ENCODE assay signal across 25 cellular contexts in the genomic region with DNA sequence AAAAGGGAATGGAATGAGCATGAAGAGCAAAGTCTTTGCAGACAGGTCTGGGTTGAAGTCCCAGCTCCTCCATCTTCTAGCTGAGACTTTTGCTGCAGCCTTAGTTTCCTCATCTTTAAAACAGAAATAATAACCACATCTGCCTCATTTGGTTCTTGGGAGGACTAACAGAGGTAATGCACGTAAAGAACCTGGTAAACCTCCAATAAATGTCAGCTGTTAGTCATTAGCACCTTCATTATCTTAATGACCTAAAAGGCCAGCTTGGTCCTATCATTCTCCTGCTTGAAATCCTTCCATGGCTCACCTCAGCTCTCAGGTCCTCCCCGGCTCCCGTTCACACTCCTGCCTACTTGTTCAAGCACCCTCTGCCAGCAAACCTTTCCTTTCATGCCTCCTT. TPM values are rescaled to one million over a fixed set of nuclear protein-coding genes. Genes with fewer than 3 reads are reported as not detected.
DNase-seq lines count a peak whose midpoint lies in the region; ATAC-seq, FAIRE-seq and TF ChIP-seq lines count a peak whose summit lies in the region.
"Had no signal": no experiment of that assay in that cellular context is flagged by ENCODE, and none has a peak within 500 bp of the region (broad histone marks: within the 10 kb centered on the region; RNA-seq: fewer than 3 reads in every experiment).

No MANE protein-coding gene starts in this region.

- no peak overlapping the region for H2BK15ac ChIP-seq in mesendoderm (replicated peaks; ENCODE audit: low read depth)

- POLR2A ChIA-PET in activated CD8-positive, alpha-beta T cell treated with anti-CD3 and anti-CD28 coated beads for 36 hours (lab: Charles Lee): interaction anchor here (0.8 to 1.5 kb wide), 3 partner anchors 13 to 23 kb away, joined by 3 to 4 read pairs (median 3); no protein-coding TSS in a partner anchor
- POLR2A ChIA-PET in activated CD8-positive, alpha-beta T cell treated with anti-CD3 and anti-CD28 coated beads, Interleukin-2, amount 10 ng/mL, durations not matched to agents 7 days and 5 days (lab: Charles Lee): interaction anchor here (1.4 kb wide), 1 partner anchor 13 kb away, joined by 3 read pairs; no protein-coding TSS in a partner anchor
- POLR2A ChIA-PET in K562 (lab: Yijun Ruan, JAX): interaction anchor here (1.0 to 2.7 kb wide), 5 partner anchors 9 to 169 kb away, joined by 3 to 14 read pairs (median 4); no protein-coding TSS in a partner anchor

- H3K23ac ChIP-seq in mesendoderm (ENCODE audit: low read length): no peak overlapping the region

- no peaks in the 10 kb centered on the region for H3K36me3 ChIP-seq in BLaER1 treated with 17β-estradiol and CSF1 and Interleukin-3, amounts not matched to agents 10 nM and 100 nM
- H3K36me3 ChIP-seq in K562 (ENCODE audit: control insufficient read depth, insufficient read depth, low read length): no peaks in the 10 kb centered on the region
- no peaks in the 10 kb centered on the region for H3K36me3 ChIP-seq in left lung
- no peaks in the 10 kb centered on the region for H3K36me3 ChIP-seq in mesendoderm (ENCODE audit: control insufficient read depth, insufficient read depth, low read length)
- H3K36me3 ChIP-seq: BE2C, HAP-1 had no signal

- 34% methylated on average over 3 of the region's 3 CpGs for WGBS in K562 (ENCODE audit: insufficient coverage, low coverage, missing lambda C conversion rate)
- no CpG with 5 or more reads among the region's 3 CpGs for WGBS in mesendoderm (ENCODE audit: extremely low coverage, insufficient coverage, low lambda C conversion rate)

- peaks cover 0 to 7% (median 0%) of the 10 kb centered on the region in 11 experiments; a peak in 2 of 22 replicates for H3K27me3 ChIP-seq in BLaER1 treated with 17β-estradiol and CSF1 and Interleukin-3, amounts not matched to agents 10 nM and 100 nM
- H3K27me3 ChIP-seq in K562 (ENCODE audit: control insufficient read depth in 2 of 2, insufficient read depth in 2 of 2, low read length in 2 of 2): no peaks in the 10 kb centered on the region
- H3K27me3 ChIP-seq in left lung: peaks cover 0 to 70% of the 10 kb centered on the region in 2 donors
- H3K27me3 ChIP-seq in mesendoderm (ENCODE audit: insufficient read depth, low read length, poor library complexity): peaks cover 3% of the 10 kb centered on the region

- H2AFZ ChIP-seq in K562 (ENCODE audit: low read depth, low read length): peak overlapping the region; percentile 1; the same call in 1 of the 2 replicates

- no peaks in the 10 kb centered on the region for H4K20me1 ChIP-seq in BLaER1 treated with 17β-estradiol and CSF1 and Interleukin-3, amounts not matched to agents 10 nM and 100 nM
- H4K20me1 ChIP-seq in K562 (replicated peaks; ENCODE audit: control insufficient read depth, insufficient read depth, low read length): no peaks in the 10 kb centered on the region

- no peak overlapping the region for H3K56ac ChIP-seq in mesendoderm (ENCODE audit: low read length)

- H3K4me1 ChIP-seq in BLaER1 treated with 17β-estradiol and CSF1 and Interleukin-3, amounts not matched to agents 10 nM and 100 nM: peaks cover 0 to 41% (median 19%) of the 10 kb centered on the region in 10 experiments; a peak in 15 of 20 replicates
- H3K4me1 ChIP-seq in K562 (replicated peaks in 1 of 2; ENCODE audit: control insufficient read depth in 2 of 2, insufficient read depth in 2 of 2, low read length in 2 of 2) (peaks cover 0 to 15% of the 10 kb centered on the region in 2 experiments; a peak in 3 of 5 replicates), left lung (no peaks in the 10 kb centered on the region), mesendoderm (ENCODE audit: control insufficient read depth, low read depth, low read length) (no peaks in the 10 kb centered on the region)
- H3K4me1 ChIP-seq: A549, BE2C, Caco-2, HAP-1 had no signal

- in situ Hi-C loops in K562 (cut with MboI): no loop called here

- peaks cover 23% of the 10 kb centered on the region for H3K4me1 Mint-ChIP-seq in activated CD8-positive, alpha-beta T cell treated with anti-CD3 and anti-CD28 coated beads for 36 hours (ENCODE audit: low read depth)
- H3K4me1 Mint-ChIP-seq in activated CD8-positive, alpha-beta T cell treated with anti-CD3 and anti-CD28 coated beads, Interleukin-2, amount 10 ng/mL, durations not matched to agents 7 days and 5 days (ENCODE audit: low read depth): peaks cover 11% of the 10 kb centered on the region

- no peak for TF ChIP-seq CTCF in activated CD8-positive, alpha-beta T cell treated with anti-CD3 and anti-CD28 coated beads for 36 hours (IDR thresholded peaks at IDR 0.05)
- TF ChIP-seq CTCF in K562 (IDR thresholded peaks at IDR 0.05 in 2 of 3, conservative IDR thresholded peaks at IDR 0.05 in 1 of 3; ENCODE audit: insufficient read depth in 2 of 3, low read depth in 1 of 3, low read length in 3 of 3): no peak
- no peak for TF ChIP-seq CTCF in left lung (IDR thresholded peaks at IDR 0.05)

- H2BK120ac ChIP-seq in mesendoderm (ENCODE audit: low read depth, low read length): no peak overlapping the region

- H3K4ac ChIP-seq in mesendoderm (ENCODE audit: low read depth, low read length): no peak overlapping the region

- no peaks in the 10 kb centered on the region for H3K9me1 ChIP-seq in K562 (ENCODE audit: control insufficient read depth, insufficient read depth, low read length)

- no peak for TF ChIP-seq RAD21 in K562 (CRISPR knock-in tag; conservative IDR thresholded peaks at IDR 0.05 in 1 of 2, IDR thresholded peaks at IDR 0.05 in 1 of 2)

- intact Hi-C loops in activated CD8-positive, alpha-beta T cell treated with anti-CD3 and anti-CD28 coated beads for 36 hours (cut with micrococcal nuclease): no loop called here
- intact Hi-C loops in K562 (cut with micrococcal nuclease) (no loop called here), left lung (cut with DNase I) (no loop called here), Right ventricle myocardium superior (cut with DNase I) (no loop called here)

- BruUV-seq in K562 (replicated peaks; lab: Mats Ljungman, UMichigan): no TSS peak

- H3K79me1 ChIP-seq in mesendoderm (ENCODE audit: low read length): no peaks in the 10 kb centered on the region

- ATAC-seq in activated CD8-positive, alpha-beta T cell treated with anti-CD3 and anti-CD28 coated beads for 36 hours: peak; percentile 24
- ATAC-seq in activated CD8-positive, alpha-beta T cell treated with anti-CD3 and anti-CD28 coated beads, Interleukin-2, amount 10 ng/mL, durations not matched to agents 7 days and 5 days: no peak
- no peak for ATAC-seq in K562
- ATAC-seq in left lung: no peak
- ATAC-seq in Right ventricle myocardium superior (ENCODE audit: poor library complexity): no peak
- ATAC-seq: A549; CD8-positive, alpha-beta T cell had no signal

- H3K36me3 Mint-ChIP-seq in activated CD8-positive, alpha-beta T cell treated with anti-CD3 and anti-CD28 coated beads for 36 hours (ENCODE audit: low read depth): peaks cover 29% of the 10 kb centered on the region
- H3K36me3 Mint-ChIP-seq in activated CD8-positive, alpha-beta T cell treated with anti-CD3 and anti-CD28 coated beads, Interleukin-2, amount 10 ng/mL, durations not matched to agents 7 days and 5 days (ENCODE audit: low read depth): peaks cover 46% of the 10 kb centered on the region

- H3K4me3 Mint-ChIP-seq in activated CD8-positive, alpha-beta T cell treated with anti-CD3 and anti-CD28 coated beads for 36 hours: no peak overlapping the region
- no peak overlapping the region for H3K4me3 Mint-ChIP-seq in activated CD8-positive, alpha-beta T cell treated with anti-CD3 and anti-CD28 coated beads, Interleukin-2, amount 10 ng/mL, durations not matched to agents 7 days and 5 days
- H3K4me3 Mint-ChIP-seq: CD4-positive, CD25-positive, alpha-beta regulatory T cell; CD8-positive, alpha-beta T cell; HFFc6 had no signal

- H3K9me3 Mint-ChIP-seq in activated CD8-positive, alpha-beta T cell treated with anti-CD3 and anti-CD28 coated beads for 36 hours: no peaks in the 10 kb centered on the region
- no peaks in the 10 kb centered on the region for H3K9me3 Mint-ChIP-seq in activated CD8-positive, alpha-beta T cell treated with anti-CD3 and anti-CD28 coated beads, Interleukin-2, amount 10 ng/mL, durations not matched to agents 7 days and 5 days (ENCODE audit: insufficient read depth)
- H3K9me3 Mint-ChIP-seq: CD4-positive, CD25-positive, alpha-beta regulatory T cell; CD8-positive, alpha-beta T cell; HFFc6 had no signal

- DNase-seq in activated CD8-positive, alpha-beta T cell treated with anti-CD3 and anti-CD28 coated beads for 36 hours: no peak
- DNase-seq in activated CD8-positive, alpha-beta T cell treated with anti-CD3 and anti-CD28 coated beads, Interleukin-2, amount 10 ng/mL, durations not matched to agents 7 days and 5 days: no peak
- DNase-seq in HT-29 (ENCODE audit: low spot score) (peak; percentile 13), K562 (ENCODE audit: extremely low read depth in 1 of 4, low spot score in 3 of 4) (no peak), left lung (no peak), Right ventricle myocardium superior (no peak), mesendoderm (no peak)
- DNase-seq: 8988T; ACHN; AML-193; BE2C; Caco-2; CD4-positive, CD25-positive, alpha-beta regulatory T cell; CD8-positive, alpha-beta T cell; DMS153; GF-D8; GOT3; HFFc6 had no signal

- no peak for FAIRE-seq in K562 (lab: Jason Lieb, UNC)
- FAIRE-seq: A549, GM18507, H54 had no signal

- H2BK5ac ChIP-seq in mesendoderm (ENCODE audit: low read length): no peak overlapping the region

- H3K27me3 Mint-ChIP-seq in activated CD8-positive, alpha-beta T cell treated with anti-CD3 and anti-CD28 coated beads for 36 hours: no peaks in the 10 kb centered on the region
- H3K27me3 Mint-ChIP-seq in activated CD8-positive, alpha-beta T cell treated with anti-CD3 and anti-CD28 coated beads, Interleukin-2, amount 10 ng/mL, durations not matched to agents 7 days and 5 days (ENCODE audit: low read depth): no peaks in the 10 kb centered on the region
- H3K27me3 Mint-ChIP-seq: CD4-positive, CD25-positive, alpha-beta regulatory T cell had no signal

- CTCF ChIA-PET in activated CD8-positive, alpha-beta T cell treated with anti-CD3 and anti-CD28 coated beads for 36 hours (lab: Charles Lee): interaction anchor here (0.8 to 2.6 kb wide), 10 partner anchors 9 to 215 kb away, joined by 3 to 10 read pairs (median 3); a partner anchor contains a TSS
- CTCF ChIA-PET in activated CD8-positive, alpha-beta T cell treated with anti-CD3 and anti-CD28 coated beads, Interleukin-2, amount 10 ng/mL, durations not matched to agents 7 days and 5 days (lab: Charles Lee): interaction anchor here (0.7 to 1.6 kb wide), 7 partner anchors 9 to 226 kb away, joined by 3 to 5 read pairs (median 3); a partner anchor contains a TSS
- CTCF ChIA-PET in K562 (lab: Yijun Ruan, JAX; ENCODE audit: low intra/inter-chr PET ratio): no interaction called here

- H3K9me3 ChIP-seq in BLaER1 treated with 17β-estradiol and CSF1 and Interleukin-3, amounts not matched to agents 10 nM and 100 nM (replicated peaks in 1 of 11): peaks cover 0 to 9% (median 0%) of the 10 kb centered on the region in 11 experiments; a peak in 5 of 22 replicates
- no peaks in the 10 kb centered on the region for H3K9me3 ChIP-seq in K562 (replicated peaks; ENCODE audit: control insufficient read depth, insufficient read depth, low read depth, low read length)
- H3K9me3 ChIP-seq in left lung: no peaks in the 10 kb centered on the region
- H3K9me3 ChIP-seq: A549, BE2C, Caco-2, HAP-1 had no signal

- no peak for TF ChIP-seq POLR2A in K562 (conservative IDR thresholded peaks at IDR 0.05)

- no peak overlapping the region for H3K18ac ChIP-seq in mesendoderm (ENCODE audit: low read length)

- H4K8ac ChIP-seq in mesendoderm (ENCODE audit: low read depth, low read length): no peak overlapping the region

- no peak overlapping the region for H4K5ac ChIP-seq in mesendoderm (ENCODE audit: low read length)

- no peak for TF ChIP-seq EP300 in K562 (IDR thresholded peaks at IDR 0.05; ENCODE audit: low read length)

- peak overlapping the region in 1 of 11 experiments; percentile 38; a peak in 1 of 22 replicates for H3K9ac ChIP-seq in BLaER1 treated with 17β-estradiol and CSF1 and Interleukin-3, amounts not matched to agents 10 nM and 100 nM
- H3K9ac ChIP-seq in K562 (ENCODE audit: insufficient read depth in 1 of 2, low read depth in 2 of 2, low read length in 2 of 2): no peak overlapping the region
- H3K9ac ChIP-seq in mesendoderm (ENCODE audit: low read length): no peak overlapping the region

- peak overlapping the region in 9 of 11 experiments; percentile 19 to 93 (median 70); a peak in 17 of 22 replicates for H3K4me2 ChIP-seq in BLaER1 treated with 17β-estradiol and CSF1 and Interleukin-3, amounts not matched to agents 10 nM and 100 nM
- H3K4me2 ChIP-seq in K562 (ENCODE audit: insufficient read depth, low read length) (no peak overlapping the region), mesendoderm (ENCODE audit: low read length) (no peak overlapping the region)
- H3K4me2 ChIP-seq: A549 had no signal

- no peak overlapping the region for H3K27ac Mint-ChIP-seq in activated CD8-positive, alpha-beta T cell treated with anti-CD3 and anti-CD28 coated beads for 36 hours
- no peak overlapping the region for H3K27ac Mint-ChIP-seq in activated CD8-positive, alpha-beta T cell treated with anti-CD3 and anti-CD28 coated beads, Interleukin-2, amount 10 ng/mL, durations not matched to agents 7 days and 5 days
- H3K27ac Mint-ChIP-seq: CD4-positive, CD25-positive, alpha-beta regulatory T cell; CD8-positive, alpha-beta T cell; HFFc6 had no signal

- H2AK5ac ChIP-seq in mesendoderm (ENCODE audit: low read length): no peak overlapping the region

- no peak overlapping the region for H3K27ac ChIP-seq in BLaER1 treated with 17β-estradiol and CSF1 and Interleukin-3, amounts not matched to agents 10 nM and 100 nM
- H3K27ac ChIP-seq in K562 (ENCODE audit: extremely low read depth, low read depth, low read length) (no peak overlapping the region), left lung (no peak overlapping the region), mesendoderm (ENCODE audit: low read depth, low read length) (no peak overlapping the region)
- H3K27ac ChIP-seq: A549, C4-2B had no signal

- H3K79me2 ChIP-seq in K562 (ENCODE audit: control insufficient read depth, insufficient read depth, low read length): no peaks in the 10 kb centered on the region
- H3K79me2 ChIP-seq in mesendoderm (ENCODE audit: control insufficient read depth, insufficient read depth, low read length): no peaks in the 10 kb centered on the region

- H3K4me3 ChIP-seq in BLaER1 treated with 17β-estradiol and CSF1 and Interleukin-3, amounts not matched to agents 10 nM and 100 nM: no peak overlapping the region
- H3K4me3 ChIP-seq in K562 (no peak overlapping the region), left lung (no peak overlapping the region), mesendoderm (ENCODE audit: low read length) (no peak overlapping the region)
- H3K4me3 ChIP-seq: A549, HAP-1 had no signal

RNA-seq across cellular contexts. Expression of a gene that starts 51.8 kb away (rescaled TPM):
- total RNA-seq in activated CD8-positive, alpha-beta T cell treated with anti-CD3 and anti-CD28 coated beads for 36 hours: 10 to 100 TPM; 73.9 to 81.3 TPM
- 10 to 100 TPM; 93.8 to 94.1 TPM for total RNA-seq in activated CD8-positive, alpha-beta T cell treated with anti-CD3 and anti-CD28 coated beads, Interleukin-2, amount 10 ng/mL, durations not matched to agents 7 days and 5 days
- total RNA-seq in HT-29 (2014; rRNA removed; shearing (Covaris generic)): 4.3 and 4.7 TPM in 2 replicates
- total RNA-seq in K562 (2011; cell fraction: chromatin; rRNA removed; ENCODE audit: low replicate concordance): not detected in 2 replicates
- total RNA-seq in K562 (2011; cell fraction: nucleolus; rRNA removed): not detected in 2 replicates
- not detected in 2 replicates for total RNA-seq in K562 (2011; cell fraction: nucleoplasm; rRNA removed)
- total RNA-seq in K562 (2014; rRNA removed) (not detected in 2 replicates), K562 (2014; rRNA removed; fragmentation: Illumina TruSeq; extraction: Trizol) (not detected in 2 replicates), K562 (2015; rRNA removed; fragmentation: Illumina TruSeq; extraction: Trizol) (0.22 TPM in 1 of 2 replicates, not detected in the other), K562 (2021) (not detected in 2 replicates), left lung (1 to 10 TPM; 1.9 to 3.0 TPM), Right ventricle myocardium superior (0.70 TPM)
- polyA plus RNA-seq in K562 (2011; rRNA removed) (not detected in 2 replicates), K562 (2014; fragmentation: Illumina TruSeq; extraction: Trizol) (0.10 TPM in 1 of 2 replicates, not detected in the other), K562 (2014; fragmentation: Nextera tagmentation; extraction: Ambion mirVana) (under 1 TPM; 0.06 to 0.07 TPM), K562 (2014; rRNA removed) (0.80 TPM in 1 of 2 replicates, not detected in the other)
- polyA plus RNA-seq in K562 (2011; cell fraction: cytosol; rRNA removed): not detected in 2 replicates
- not detected in 2 replicates for polyA plus RNA-seq in K562 (2011; cell fraction: nucleus; rRNA removed)
- polyA plus RNA-seq in K562 (2012): 0.08 and 0.09 TPM in 2 replicates
- polyA minus RNA-seq in K562 (2011; rRNA and poly(A)+ RNA removed): not detected in 2 replicates
- not detected in 2 replicates for polyA minus RNA-seq in K562 (2011; cell fraction: cytosol; rRNA and poly(A)+ RNA removed)
- polyA minus RNA-seq in K562 (2011; cell fraction: nucleus; rRNA and poly(A)+ RNA removed): not detected in 2 replicates
- polyA plus RNA-seq in mesendoderm (2013, experiment 1 of 2): 0.04 TPM
- polyA plus RNA-seq in mesendoderm (2013, experiment 2 of 2): not detected
- total RNA-seq: G401, HFFc6 had no signal

Comparison
In these comparisons a context has a peak if more than half of its experiments do, and no peak if none do; other contexts are left out.
1. H3K4me2 ChIP-seq: peak in BLaER1 treated with 17β-estradiol and CSF1 and Interleukin-3, amounts not matched to agents 10 nM and 100 nM (9 of 11); none in K562 (single experiment) and mesendoderm (single experiment).
2. RNA of a gene that starts 51.8 kb away (total RNA-seq): 93.8 to 94.1 TPM in activated CD8-positive, alpha-beta T cell treated with anti-CD3 and anti-CD28 coated beads, Interleukin-2, amount 10 ng/mL, durations not matched to agents 7 days and 5 days and 73.9 to 81.3 TPM in activated CD8-positive, alpha-beta T cell treated with anti-CD3 and anti-CD28 coated beads for 36 hours; 4.3 to 4.7 TPM in HT-29, 1.9 to 3.0 TPM in left lung, 0.70 TPM in Right ventricle myocardium superior (single experiment) and 0.22 TPM in K562; every median in the first group is over 10 times any median in the second.